Comparison of ENCODE assay signal across 1 cellular context in genomic region chr21:45327458-45328197, GRCh38.
TF ChIP-seq lines count a peak whose summit lies in the region.

No MANE protein-coding gene starts in this region.

TF ChIP-seq in HepG2, 621 proteins besides CTCF, POLR2A, EP300 and RAD21:
- TF ChIP-seq PAXIP1 (CRISPR knock-in tag; conservative IDR thresholded peaks at IDR 0.05) (no peak), ZMYM3 (CRISPR knock-in tag; IDR thresholded peaks at IDR 0.05) (0 out of 2 replicates have a peak, but pooled peaks have one; percentile 30), DZIP1 (CRISPR knock-in tag; IDR thresholded peaks at IDR 0.05) (peak; percentile 38; the same call in 1 of the 2 replicates), HNRNPL (IDR thresholded peaks at IDR 0.05; ENCODE audit: low read depth, low read length) (peak; percentile 39; the same call in 1 of the 2 replicates), ZNF629 (CRISPR knock-in tag; conservative IDR thresholded peaks at IDR 0.05) (peak; percentile 83), ZBTB25 (CRISPR knock-in tag; IDR thresholded peaks at IDR 0.05) (no peak)
TF ChIP-seq in HepG2: peak in this region for 4.
